In the genomic region with DNA sequence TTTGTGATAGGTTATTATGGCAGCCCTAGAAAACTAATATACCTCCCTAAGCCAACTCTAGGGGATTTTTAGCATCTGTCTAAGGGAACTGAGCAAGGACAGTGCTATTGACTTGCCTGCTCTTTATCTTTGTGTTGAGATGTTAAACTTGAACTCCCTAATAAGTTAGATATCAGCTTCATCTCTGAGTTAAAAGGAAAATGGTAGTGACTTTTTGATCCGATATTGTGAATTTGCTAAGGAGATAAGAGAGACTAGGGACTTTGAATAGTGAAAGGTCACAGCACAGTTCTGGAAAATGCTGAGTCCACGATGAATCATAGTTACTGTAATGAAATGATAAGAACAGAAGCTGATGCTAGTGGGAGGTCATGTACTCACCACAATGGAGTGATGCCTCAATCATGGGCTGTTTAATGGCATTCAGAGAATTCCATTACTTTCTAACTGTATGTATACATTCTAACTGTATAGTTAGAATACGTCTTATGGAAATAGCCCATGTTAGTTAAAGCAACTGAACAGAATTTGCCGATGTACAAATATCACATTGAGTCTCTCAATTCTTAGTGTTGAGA, we compare ENCODE assay signal across 2 cellular contexts.
TF ChIP-seq lines count a peak whose summit lies in the region.

No MANE protein-coding gene starts in this region.

TF ChIP-seq in SK-N-SH treated with all-trans-retinoic acid at 6 μM for 48 hours, 23 proteins besides CTCF, POLR2A, EP300 and RAD21 (continued from another document):
- TF ChIP-seq, protein P1, sequence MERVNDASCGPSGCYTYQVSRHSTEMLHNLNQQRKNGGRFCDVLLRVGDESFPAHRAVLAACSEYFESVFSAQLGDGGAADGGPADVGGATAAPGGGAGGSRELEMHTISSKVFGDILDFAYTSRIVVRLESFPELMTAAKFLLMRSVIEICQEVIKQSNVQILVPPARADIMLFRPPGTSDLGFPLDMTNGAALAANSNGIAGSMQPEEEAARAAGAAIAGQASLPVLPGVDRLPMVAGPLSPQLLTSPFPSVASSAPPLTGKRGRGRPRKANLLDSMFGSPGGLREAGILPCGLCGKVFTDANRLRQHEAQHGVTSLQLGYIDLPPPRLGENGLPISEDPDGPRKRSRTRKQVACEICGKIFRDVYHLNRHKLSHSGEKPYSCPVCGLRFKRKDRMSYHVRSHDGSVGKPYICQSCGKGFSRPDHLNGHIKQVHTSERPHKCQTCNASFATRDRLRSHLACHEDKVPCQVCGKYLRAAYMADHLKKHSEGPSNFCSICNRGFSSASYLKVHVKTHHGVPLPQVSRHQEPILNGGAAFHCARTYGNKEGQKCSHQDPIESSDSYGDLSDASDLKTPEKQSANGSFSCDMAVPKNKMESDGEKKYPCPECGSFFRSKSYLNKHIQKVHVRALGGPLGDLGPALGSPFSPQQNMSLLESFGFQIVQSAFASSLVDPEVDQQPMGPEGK (CRISPR knock-in tag; IDR thresholded peaks at IDR 0.05; ENCODE audit: borderline replicate concordance) = no peak
- TF ChIP-seq ZNF8 (CRISPR knock-in tag; IDR thresholded peaks at IDR 0.05) (no peak), ESRRG (CRISPR knock-in tag; IDR thresholded peaks at IDR 0.05) (no peak), ISL1 (CRISPR knock-in tag; IDR thresholded peaks at IDR 0.05) (peak; percentile 50; the same call in 1 of the 2 replicates), ZC3H10 (CRISPR knock-in tag; IDR thresholded peaks at IDR 0.05) (no peak), ZNF70 (CRISPR knock-in tag; IDR thresholded peaks at IDR 0.05) (no peak), PPARA (CRISPR knock-in tag; IDR thresholded peaks at IDR 0.05; ENCODE audit: borderline replicate concordance) (no peak), CSDC2 (CRISPR knock-in tag; IDR thresholded peaks at IDR 0.05) (no peak)
- TF ChIP-seq, protein P2, sequence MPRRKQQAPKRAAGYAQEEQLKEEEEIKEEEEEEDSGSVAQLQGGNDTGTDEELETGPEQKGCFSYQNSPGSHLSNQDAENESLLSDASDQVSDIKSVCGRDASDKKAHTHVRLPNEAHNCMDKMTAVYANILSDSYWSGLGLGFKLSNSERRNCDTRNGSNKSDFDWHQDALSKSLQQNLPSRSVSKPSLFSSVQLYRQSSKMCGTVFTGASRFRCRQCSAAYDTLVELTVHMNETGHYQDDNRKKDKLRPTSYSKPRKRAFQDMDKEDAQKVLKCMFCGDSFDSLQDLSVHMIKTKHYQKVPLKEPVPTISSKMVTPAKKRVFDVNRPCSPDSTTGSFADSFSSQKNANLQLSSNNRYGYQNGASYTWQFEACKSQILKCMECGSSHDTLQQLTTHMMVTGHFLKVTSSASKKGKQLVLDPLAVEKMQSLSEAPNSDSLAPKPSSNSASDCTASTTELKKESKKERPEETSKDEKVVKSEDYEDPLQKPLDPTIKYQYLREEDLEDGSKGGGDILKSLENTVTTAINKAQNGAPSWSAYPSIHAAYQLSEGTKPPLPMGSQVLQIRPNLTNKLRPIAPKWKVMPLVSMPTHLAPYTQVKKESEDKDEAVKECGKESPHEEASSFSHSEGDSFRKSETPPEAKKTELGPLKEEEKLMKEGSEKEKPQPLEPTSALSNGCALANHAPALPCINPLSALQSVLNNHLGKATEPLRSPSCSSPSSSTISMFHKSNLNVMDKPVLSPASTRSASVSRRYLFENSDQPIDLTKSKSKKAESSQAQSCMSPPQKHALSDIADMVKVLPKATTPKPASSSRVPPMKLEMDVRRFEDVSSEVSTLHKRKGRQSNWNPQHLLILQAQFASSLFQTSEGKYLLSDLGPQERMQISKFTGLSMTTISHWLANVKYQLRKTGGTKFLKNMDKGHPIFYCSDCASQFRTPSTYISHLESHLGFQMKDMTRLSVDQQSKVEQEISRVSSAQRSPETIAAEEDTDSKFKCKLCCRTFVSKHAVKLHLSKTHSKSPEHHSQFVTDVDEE (CRISPR knock-in tag; IDR thresholded peaks at IDR 0.05) = no peak
- TF ChIP-seq, protein P3, sequence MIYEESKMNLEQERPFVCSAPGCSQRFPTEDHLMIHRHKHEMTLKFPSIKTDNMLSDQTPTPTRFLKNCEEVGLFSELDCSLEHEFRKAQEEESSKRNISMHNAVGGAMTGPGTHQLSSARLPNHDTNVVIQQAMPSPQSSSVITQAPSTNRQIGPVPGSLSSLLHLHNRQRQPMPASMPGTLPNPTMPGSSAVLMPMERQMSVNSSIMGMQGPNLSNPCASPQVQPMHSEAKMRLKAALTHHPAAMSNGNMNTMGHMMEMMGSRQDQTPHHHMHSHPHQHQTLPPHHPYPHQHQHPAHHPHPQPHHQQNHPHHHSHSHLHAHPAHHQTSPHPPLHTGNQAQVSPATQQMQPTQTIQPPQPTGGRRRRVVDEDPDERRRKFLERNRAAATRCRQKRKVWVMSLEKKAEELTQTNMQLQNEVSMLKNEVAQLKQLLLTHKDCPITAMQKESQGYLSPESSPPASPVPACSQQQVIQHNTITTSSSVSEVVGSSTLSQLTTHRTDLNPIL (CRISPR knock-in tag; IDR thresholded peaks at IDR 0.05; ENCODE audit: low read depth) = 0 out of 2 replicates have a peak, but pooled peaks have one; percentile 40

TF ChIP-seq in SK-N-SH, 30 proteins besides CTCF, POLR2A, EP300 and RAD21 (continued from another document):
- TF ChIP-seq, protein P4, sequence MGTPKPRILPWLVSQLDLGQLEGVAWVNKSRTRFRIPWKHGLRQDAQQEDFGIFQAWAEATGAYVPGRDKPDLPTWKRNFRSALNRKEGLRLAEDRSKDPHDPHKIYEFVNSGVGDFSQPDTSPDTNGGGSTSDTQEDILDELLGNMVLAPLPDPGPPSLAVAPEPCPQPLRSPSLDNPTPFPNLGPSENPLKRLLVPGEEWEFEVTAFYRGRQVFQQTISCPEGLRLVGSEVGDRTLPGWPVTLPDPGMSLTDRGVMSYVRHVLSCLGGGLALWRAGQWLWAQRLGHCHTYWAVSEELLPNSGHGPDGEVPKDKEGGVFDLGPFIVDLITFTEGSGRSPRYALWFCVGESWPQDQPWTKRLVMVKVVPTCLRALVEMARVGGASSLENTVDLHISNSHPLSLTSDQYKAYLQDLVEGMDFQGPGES (IDR thresholded peaks at IDR 0.05; ENCODE audit: low read depth, low read length) = no peak
- TF ChIP-seq CHD2 (IDR thresholded peaks at IDR 0.05; ENCODE audit: low read length, partially characterized antibody) (no peak), GABPA (IDR thresholded peaks at IDR 0.05; ENCODE audit: low read depth) (no peak), MEF2A (IDR thresholded peaks at IDR 0.05; ENCODE audit: borderline replicate concordance, low read depth) (no peak), NRF1 (IDR thresholded peaks at IDR 0.05; ENCODE audit: low read depth, low read length) (no peak), RFX5 (IDR thresholded peaks at IDR 0.05; ENCODE audit: low read length) (no peak), SIN3A (IDR thresholded peaks at IDR 0.05; ENCODE audit: borderline replicate concordance, low read depth, low read length) (no peak), GATA2 (CRISPR knock-in tag; IDR thresholded peaks at IDR 0.05) (no peak)
